ENCODE assay signal across 11 cellular contexts in genomic region chr9:130938184-130938651, GRCh38. TPM values are rescaled to one million over a fixed set of nuclear protein-coding genes. Genes with fewer than 3 reads are reported as not detected.
DNase-seq lines count a peak whose midpoint lies in the region; ATAC-seq and TF ChIP-seq lines count a peak whose summit lies in the region.
"Had no signal": no experiment of that assay in that cellular context is flagged by ENCODE, and none has a peak within 500 bp of the region (broad histone marks: within the 10 kb centered on the region; RNA-seq: fewer than 3 reads in every experiment).

No MANE protein-coding gene starts in this region.

- H4K20me1 ChIP-seq in H9 (ENCODE audit: control insufficient read depth, insufficient read depth, insufficient read length), result no peaks in the 10 kb centered on the region

- H2BK120ac ChIP-seq in H9 (ENCODE audit: low read depth, low read length, poor library complexity, severe bottlenecking), result no peak overlapping the region

- no peaks in the 10 kb centered on the region; a peak in 1 of 5 replicates for H3K9me3 Mint-ChIP-seq in H9

- no peak overlapping the region for H2BK20ac ChIP-seq in H9 (ENCODE audit: low read depth, low read length, poor library complexity, severe bottlenecking)

- no peaks in the 10 kb centered on the region for H3K79me2 ChIP-seq in H9 (ENCODE audit: insufficient read depth, low read length)

- no peak overlapping the region for H3K23ac ChIP-seq in H9 (ENCODE audit: insufficient read length, low read depth, low read length)

- H3K36me3 ChIP-seq in WERI-Rb-1, result no peaks in the 10 kb centered on the region; the same call in 1 of the 2 replicates
- no peaks in the 10 kb centered on the region for H3K36me3 ChIP-seq in sigmoid colon
- no peaks in the 10 kb centered on the region for H3K36me3 ChIP-seq in thyroid gland
- H3K36me3 ChIP-seq: MG63 had no signal

- no peak for TF ChIP-seq CTCF in H9 (conservative IDR thresholded peaks at IDR 0.05)
- no peak for TF ChIP-seq CTCF in WERI-Rb-1 (IDR thresholded peaks at IDR 0.05; ENCODE audit: low read depth, low read length)
- no peak for TF ChIP-seq CTCF in sigmoid colon (IDR thresholded peaks at IDR 0.05)
- TF ChIP-seq CTCF in thyroid gland (IDR thresholded peaks at IDR 0.05), result no peak

- H3K56ac ChIP-seq in H9 (ENCODE audit: insufficient read length, low read depth, low read length), result no peak overlapping the region

- H2AFZ ChIP-seq in H9 (ENCODE audit: low read length), result no peak overlapping the region

- H2AK5ac ChIP-seq in H9 (ENCODE audit: insufficient read length, low read length), result no peak overlapping the region

- H2BK15ac ChIP-seq in H9 (ENCODE audit: low read depth, low read length), result no peak overlapping the region

- H3K4me2 ChIP-seq in H9 (ENCODE audit: insufficient read depth, insufficient read length, low read length), result peak overlapping the region; percentile 44

- H3K9ac ChIP-seq in H9 (ENCODE audit: extremely low read depth, insufficient read length, low read length), result no peak overlapping the region

- no CpG with 5 or more reads among the region's 52 CpGs for WGBS in H9 (ENCODE audit: extremely low coverage, insufficient read length, low lambda C conversion rate)
- WGBS in right cardiac atrium, result 4% methylated on average over 52 of the region's 52 CpGs
- 3% methylated on average over 52 of the region's 52 CpGs for WGBS in sigmoid colon, 2 donors
- 5 to 14% methylated on average over 2 to 8 of the region's 52 CpGs for WGBS in thyroid gland, 2 donors

- H2BK5ac ChIP-seq in H9 (ENCODE audit: insufficient read length, low read length), result no peak overlapping the region

- H3K36me3 Mint-ChIP-seq in H9 (ENCODE audit: insufficient read depth in 1 of 3, low read depth in 3 of 3), result 0 out of 7 replicates have a peak, but pooled peaks cover 0 to 1% (median 0%) of the 10 kb centered on the region in 3 experiments

- H3K14ac ChIP-seq in H9 (ENCODE audit: insufficient read depth, low read length), result no peak overlapping the region; the same call in 1 of the 2 replicates

- H3K4me1 ChIP-seq in H9 (ENCODE audit: insufficient read depth, low read length) (peaks cover 2% of the 10 kb centered on the region; the same call in 1 of the 2 replicates), right cardiac atrium (ENCODE audit: control insufficient read depth, insufficient read depth, low read length) (peaks cover 3% of the 10 kb centered on the region), sigmoid colon (peaks cover 0 to 49% (median 33%) of the 10 kb centered on the region in 4 donors), thyroid gland (peaks cover 9 to 28% of the 10 kb centered on the region in 2 donors)

- no peak for TF ChIP-seq POLR2A in sigmoid colon (IDR thresholded peaks at IDR 0.05)
- no peak for TF ChIP-seq POLR2A in thyroid gland (IDR thresholded peaks at IDR 0.05)

- peaks cover 14% of the 10 kb centered on the region for H3K23me2 ChIP-seq in H9 (ENCODE audit: insufficient read length, low read depth, low read length, poor library complexity, severe bottlenecking)

- H2BK12ac ChIP-seq in H9 (ENCODE audit: insufficient read length, low read depth, low read length), result no peak overlapping the region

- intact Hi-C loops in right cardiac atrium (cut with DNase I), result loop anchor here (5.0 to 10.0 kb wide), 3 partner anchors 66 to 231 kb away; no protein-coding TSS in a partner anchor
- intact Hi-C loops in sigmoid colon (cut with DNase I), result loop anchor here (5.0 kb wide), 1 partner anchor 171 kb away; no protein-coding TSS in a partner anchor
- intact Hi-C loops in thyroid gland (cut with DNase I), result loop anchor here (5.0 kb wide), 1 partner anchor 171 kb away; no protein-coding TSS in a partner anchor

- H3K27ac ChIP-seq in H9 (ENCODE audit: insufficient read length, low read depth, low read length), result no peak overlapping the region
- no peak overlapping the region for H3K27ac ChIP-seq in WERI-Rb-1
- no peak overlapping the region for H3K27ac ChIP-seq in right cardiac atrium (ENCODE audit: low read length)
- no peak overlapping the region for H3K27ac ChIP-seq in sigmoid colon
- H3K27ac ChIP-seq in thyroid gland, result no peak overlapping the region

- H3K4me3 Mint-ChIP-seq in H9, result peak overlapping the region; percentile 58 to 82

- no peak overlapping the region for H3K4ac ChIP-seq in H9 (ENCODE audit: low read depth, low read length)

- H4K8ac ChIP-seq in H9 (replicated peaks; ENCODE audit: insufficient read length, low read depth, low read length), result no peak overlapping the region

- no peak overlapping the region for H3K18ac ChIP-seq in H9 (ENCODE audit: insufficient read length, low read depth, low read length)

- no peaks in the 10 kb centered on the region for H3K9me3 ChIP-seq in H9 (ENCODE audit: control insufficient read depth, low read depth, low read length)
- no peaks in the 10 kb centered on the region for H3K9me3 ChIP-seq in WERI-Rb-1 (ENCODE audit: severe bottlenecking)
- no peaks in the 10 kb centered on the region for H3K9me3 ChIP-seq in right cardiac atrium (ENCODE audit: control insufficient read depth, low read length)
- no peaks in the 10 kb centered on the region for H3K9me3 ChIP-seq in sigmoid colon
- H3K9me3 ChIP-seq in thyroid gland, result no peaks in the 10 kb centered on the region
- H3K9me3 ChIP-seq: MG63 had no signal

- H3K27ac Mint-ChIP-seq in H9, result no peak overlapping the region

- ATAC-seq in right cardiac atrium (no peak), GM18517 (IDR thresholded peaks at IDR 0.05; ENCODE audit: unreplicated experiment) (no peak)

- no peak overlapping the region for H4K5ac ChIP-seq in H9 (ENCODE audit: insufficient read length, low read depth, low read length)

- no peak overlapping the region for H3T11ph ChIP-seq in H9 (ENCODE audit: low read length)

- no peak for DNase-seq in H9
- DNase-seq in WERI-Rb-1, result peak; percentile 39
- DNase-seq in right cardiac atrium, result no peak
- DNase-seq in sigmoid colon, result no peak
- DNase-seq in thyroid gland, result no peak
- DNase-seq in KG1 (lab: John Stamatoyannopoulos, UW), result no peak
- DNase-seq: hippocampal formation; NCI-H526 treated with DMSO at 0.1 percent for 48 hours; stimulated activated naive CD4-positive, alpha-beta T cell had no signal

- H4K91ac ChIP-seq in H9 (ENCODE audit: insufficient read length, low read depth, low read length), result no peak overlapping the region

- H3K27me3 Mint-ChIP-seq in H9 (ENCODE audit: low read depth), result peaks cover 59% of the 10 kb centered on the region

- no peak for TF ChIP-seq EP300 in sigmoid colon (IDR thresholded peaks at IDR 0.05)

- H3K4me3 ChIP-seq in WERI-Rb-1 (ENCODE audit: low read depth, low read length) (peak overlapping the region; percentile 67), right cardiac atrium (ENCODE audit: low read length) (peak overlapping the region; percentile 46), sigmoid colon (peak overlapping the region in 3 of 4 donors; percentile 33 to 53 (median 51)), thyroid gland (replicated peaks in 1 of 3) (peak overlapping the region in 1 of 3 donors; percentile 12)

- H3K79me1 ChIP-seq in H9 (ENCODE audit: insufficient read depth, low read depth, low read length, poor library complexity, severe bottlenecking), result no peaks in the 10 kb centered on the region

- peaks cover 40 to 53% of the 10 kb centered on the region in 2 experiments for H3K4me1 Mint-ChIP-seq in H9

- H3K27me3 ChIP-seq in H9 (ENCODE audit: insufficient read depth, low read length) (peaks cover 13% of the 10 kb centered on the region; the same call in 1 of the 2 replicates), WERI-Rb-1 (ENCODE audit: insufficient read depth, low read depth, severe bottlenecking) (peaks cover 56% of the 10 kb centered on the region), right cardiac atrium (ENCODE audit: control insufficient read depth, insufficient read depth) (no peaks in the 10 kb centered on the region), sigmoid colon (peaks cover 33 to 89% (median 72%) of the 10 kb centered on the region in 3 donors), thyroid gland (peaks cover 9% of the 10 kb centered on the region)

RNA-seq across cellular contexts. Expression of gene FIBCD1, which starts 0.8 kb away (rescaled TPM):
- 6.2 and 7.1 TPM in 2 replicates for total RNA-seq in H9 (2021)
- 1 to 10 TPM in 1 of 4 donors, under 1 TPM in 3; 0.20 to 2.2 (median 0.35) TPM for total RNA-seq in right cardiac atrium
- 1.2 TPM for polyA plus RNA-seq in right cardiac atrium
- total RNA-seq in sigmoid colon, result under 1 TPM in 1 of 4 donors, not detected in 3; 0.36 TPM
- 10 to 100 TPM in 2 of 3 donors, 1 to 10 TPM in 1; 9.6 to 11.9 (median 11.6) TPM for polyA plus RNA-seq in sigmoid colon
- under 1 TPM in 2 of 4 donors, not detected in 2; 0.11 to 0.13 TPM for total RNA-seq in thyroid gland

RNA-seq across cellular contexts. Expression of gene QRFP, which starts 41.6 kb away (rescaled TPM):
- total RNA-seq in H9 (2021) (not detected in 2 replicates), right cardiac atrium (not detected), sigmoid colon (not detected), thyroid gland (not detected)
- polyA plus RNA-seq in right cardiac atrium (0.05 TPM), sigmoid colon (under 1 TPM in 1 of 3 donors, not detected in 2; 0.20 TPM)
